Comparison of ENCODE assay signal across 19 cellular contexts in genomic region chr7:47640215-47640739, GRCh38.
"Had no signal": no experiment of that assay in that cellular context is flagged by ENCODE, and none has a peak within 500 bp of the region (broad histone marks: within the 10 kb centered on the region; RNA-seq: fewer than 3 reads in every experiment).

No MANE protein-coding gene starts in this region.

- DNase-seq: activated CD4-positive, alpha-beta T cell treated with anti-CD3 and anti-CD28 coated beads, Interleukin-2, amount 50 U/mL, for 4 hours; activated CD4-positive, CD25-positive, alpha-beta regulatory T cell treated with anti-CD3 and anti-CD28 coated beads, Interleukin-2, amount 50 U/mL, for 72 hours; activated effector memory CD4-positive, alpha-beta T cell treated with Interleukin-2 at 50 U/mL for 16 hours; activated T-cell treated with anti-CD3 and anti-CD28 coated beads, Interleukin-2, amount 50 U/mL, for 1 hour; amygdala; endodermal cell; erythroblast; glutamatergic neuron; left cardiac atrium; posterior cingulate gyrus; right cardiac atrium; stimulated activated CD4-positive, alpha-beta T cell treated with anti-CD3 and anti-CD28 coated beads, Interleukin-2, amount 100 ng/mL, for 24 hours; stimulated activated naive CD4-positive, alpha-beta T cell; SW 1271 had no signal

- H3K4me3 Mint-ChIP-seq: activated naive CD4-positive, alpha-beta T cell treated with anti-CD3 and anti-CD28 coated beads, Interleukin-2, amount 50 U/mL, for 24 hours; endodermal cell; T-helper 2 cell treated with Interferon-gamma antibody and Interleukin-4, amounts not matched to agents 5 μg/mL and 100 μg/mL, for 36 hours had no signal

- H3K27ac ChIP-seq: breast epithelium, suprapubic skin had no signal

- ATAC-seq: left cardiac atrium, right cardiac atrium had no signal

- H3K4me3 ChIP-seq: breast epithelium, lung, suprapubic skin had no signal

- H3K27ac Mint-ChIP-seq: activated naive CD4-positive, alpha-beta T cell treated with anti-CD3 and anti-CD28 coated beads, Interleukin-2, amount 50 U/mL, for 24 hours; endodermal cell; T-helper 2 cell treated with Interferon-gamma antibody and Interleukin-4, amounts not matched to agents 5 μg/mL and 100 μg/mL, for 36 hours had no signal

- H3K9me3 ChIP-seq: breast epithelium, suprapubic skin had no signal

- H3K27me3 ChIP-seq: breast epithelium, suprapubic skin had no signal

- H3K27me3 Mint-ChIP-seq: activated naive CD4-positive, alpha-beta T cell treated with anti-CD3 and anti-CD28 coated beads, Interleukin-2, amount 50 U/mL, for 24 hours had no signal

- H3K36me3 ChIP-seq: breast epithelium, suprapubic skin had no signal

- H3K4me1 Mint-ChIP-seq: activated naive CD4-positive, alpha-beta T cell treated with anti-CD3 and anti-CD28 coated beads, Interleukin-2, amount 50 U/mL, for 24 hours had no signal

- H3K4me1 ChIP-seq: breast epithelium had no signal
